In genomic region chr2:179343945-179344279, GRCh38 we compare ENCODE assay signal across 22 cellular contexts.
A peak's percentile ranks its signal among the peaks of the same experiment; 100 is the strongest.
DNase-seq lines count a peak whose midpoint lies in the region; ATAC-seq and TF ChIP-seq lines count a peak whose summit lies in the region.
"Had no signal": no experiment of that assay in that cellular context is flagged by ENCODE, and none has a peak within 500 bp of the region (broad histone marks: within the 10 kb centered on the region; RNA-seq: fewer than 3 reads in every experiment).

No MANE protein-coding gene starts in this region.

- H3K36me3 Mint-ChIP-seq in Calu3 (ENCODE audit: insufficient read depth, unreplicated experiment): no peaks in the 10 kb centered on the region
- H3K36me3 Mint-ChIP-seq in stimulated activated memory B cell treated with anti-CD40 and anti-IgM and Interleukin-4, amounts not matched to agents 10 μg/mL and 1 μg/mL and 100 μg/mL, for 72 hours: no peaks in the 10 kb centered on the region
- H3K36me3 Mint-ChIP-seq: CD4-positive, CD25-positive, alpha-beta regulatory T cell; naive thymus-derived CD8-positive, alpha-beta T cell had no signal

- DNase-seq in Calu3 (no peak), adipocyte (ENCODE audit: low read depth) (no peak), NCI-H128 (lab: John Stamatoyannopoulos, UW; ENCODE audit: unreplicated experiment) (no peak), nucleus accumbens (lab: John Stamatoyannopoulos, UW) (no peak)
- no peak for DNase-seq in activated effector memory CD4-positive, alpha-beta T cell treated with Interleukin-2 at 50 U/mL for 16 hours
- DNase-seq: activated T-cell treated with anti-CD3 and anti-CD28 coated beads, Interleukin-2, amount 50 U/mL, for 1 hour; adrenal gland; CD4-positive, CD25-positive, alpha-beta regulatory T cell; H7; head of caudate nucleus; left colon; mesendoderm; naive thymus-derived CD8-positive, alpha-beta T cell; NCI-H187; spleen; stimulated activated CD4-positive, alpha-beta T cell treated with anti-CD3 and anti-CD28 coated beads, Interleukin-4, amount 100 ng/mL, for 1 hour; stimulated activated naive CD8-positive, alpha-beta T cell treated with anti-CD3 and anti-CD28 coated beads, Interleukin-15, Interleukin-2, amounts not matched to agents 100 U/mL and 50 U/mL, for 24 hours; SW 1271 had no signal

- H3K4me3 Mint-ChIP-seq in Calu3 (ENCODE audit: low read depth, unreplicated experiment): peak overlapping the region; percentile 7
- no peak overlapping the region for H3K4me3 Mint-ChIP-seq in stimulated activated memory B cell treated with anti-CD40 and anti-IgM and Interleukin-4, amounts not matched to agents 10 μg/mL and 1 μg/mL and 100 μg/mL, for 72 hours
- H3K4me3 Mint-ChIP-seq: CD4-positive, CD25-positive, alpha-beta regulatory T cell; dendritic cell treated with granulocyte-macrophage colony-stimulating factor and Interleukin-4, amounts not matched to agents 40 ng/mL and 50 ng/mL, for 4 days; naive thymus-derived CD8-positive, alpha-beta T cell had no signal

- no peaks in the 10 kb centered on the region for H3K9me3 ChIP-seq in adipocyte (ENCODE audit: control insufficient read depth, low read length)
- no peaks in the 10 kb centered on the region for H3K9me3 ChIP-seq in muscle layer of colon (ENCODE audit: low read length)
- H3K9me3 ChIP-seq: adrenal gland, spleen had no signal

- ATAC-seq in stimulated activated memory B cell treated with anti-CD40 and anti-IgM and Interleukin-4, amounts not matched to agents 10 μg/mL and 1 μg/mL and 100 μg/mL, for 72 hours: no peak
- ATAC-seq: left colon; naive thymus-derived CD8-positive, alpha-beta T cell; stimulated activated naive CD8-positive, alpha-beta T cell treated with anti-CD3 and anti-CD28 coated beads, Interleukin-15, Interleukin-2, amounts not matched to agents 100 U/mL and 50 U/mL, for 24 hours had no signal

- H3K27ac ChIP-seq in muscle layer of colon (ENCODE audit: low read depth, low read length): peak overlapping the region; percentile 7

- H3K4me1 ChIP-seq in adipocyte (ENCODE audit: control insufficient read depth, insufficient read depth, low read length) (peaks cover 34% of the 10 kb centered on the region), muscle layer of colon (ENCODE audit: insufficient read depth, low read length) (peaks cover 19% of the 10 kb centered on the region)

- TF ChIP-seq CTCF in Calu3 (IDR thresholded peaks at IDR 0.05; ENCODE audit: unreplicated experiment): no peak

- H3K27ac Mint-ChIP-seq in Calu3 (ENCODE audit: unreplicated experiment): peak overlapping the region; percentile 86
- H3K27ac Mint-ChIP-seq in stimulated activated memory B cell treated with anti-CD40 and anti-IgM and Interleukin-4, amounts not matched to agents 10 μg/mL and 1 μg/mL and 100 μg/mL, for 72 hours: peak overlapping the region; percentile 32
- H3K27ac Mint-ChIP-seq: dendritic cell treated with granulocyte-macrophage colony-stimulating factor and Interleukin-4, amounts not matched to agents 40 ng/mL and 50 ng/mL, for 4 days; naive thymus-derived CD8-positive, alpha-beta T cell had no signal

- no peaks in the 10 kb centered on the region for H3K27me3 Mint-ChIP-seq in Calu3 (ENCODE audit: unreplicated experiment)
- H3K27me3 Mint-ChIP-seq in stimulated activated memory B cell treated with anti-CD40 and anti-IgM and Interleukin-4, amounts not matched to agents 10 μg/mL and 1 μg/mL and 100 μg/mL, for 72 hours: no peaks in the 10 kb centered on the region
- H3K27me3 Mint-ChIP-seq: dendritic cell treated with granulocyte-macrophage colony-stimulating factor and Interleukin-4, amounts not matched to agents 40 ng/mL and 50 ng/mL, for 4 days; naive thymus-derived CD8-positive, alpha-beta T cell had no signal

- peaks cover 38% of the 10 kb centered on the region for H3K4me1 Mint-ChIP-seq in Calu3 (ENCODE audit: low read depth, unreplicated experiment)
- H3K4me1 Mint-ChIP-seq in stimulated activated memory B cell treated with anti-CD40 and anti-IgM and Interleukin-4, amounts not matched to agents 10 μg/mL and 1 μg/mL and 100 μg/mL, for 72 hours: peaks cover 17% of the 10 kb centered on the region
- H3K4me1 Mint-ChIP-seq: CD4-positive, CD25-positive, alpha-beta regulatory T cell had no signal

- intact Hi-C loops in Calu3 (cut with micrococcal nuclease; ENCODE audit: unreplicated experiment): loop anchor here (5.0 kb wide), 2 partner anchors 107 to 127 kb away; no protein-coding TSS in a partner anchor

- BruUV-seq in Calu3 (replicated peaks; lab: Mats Ljungman, UMichigan): no TSS peak

- no peaks in the 10 kb centered on the region for H3K9me3 Mint-ChIP-seq in Calu3 (ENCODE audit: low read depth, unreplicated experiment)
- no peaks in the 10 kb centered on the region for H3K9me3 Mint-ChIP-seq in stimulated activated memory B cell treated with anti-CD40 and anti-IgM and Interleukin-4, amounts not matched to agents 10 μg/mL and 1 μg/mL and 100 μg/mL, for 72 hours
- H3K9me3 Mint-ChIP-seq: dendritic cell treated with granulocyte-macrophage colony-stimulating factor and Interleukin-4, amounts not matched to agents 40 ng/mL and 50 ng/mL, for 4 days; naive thymus-derived CD8-positive, alpha-beta T cell had no signal

- no peaks in the 10 kb centered on the region for H3K27me3 ChIP-seq in adipocyte (replicated peaks; ENCODE audit: control insufficient read depth, insufficient read depth, low read length)
- H3K27me3 ChIP-seq in muscle layer of colon (ENCODE audit: control insufficient read depth in 1 of 2, insufficient read depth in 2 of 2, low read length in 2 of 2): no peaks in the 10 kb centered on the region
- H3K27me3 ChIP-seq: adrenal gland, cardiac muscle cell, spleen had no signal

- H3K9ac ChIP-seq in adipocyte (ENCODE audit: low read length) (no peak overlapping the region), muscle layer of colon (ENCODE audit: low read length) (no peak overlapping the region)

- H3K4me3 ChIP-seq in adipocyte (ENCODE audit: low read length) (peak overlapping the region; percentile 70), muscle layer of colon (ENCODE audit: low read depth in 1 of 2, low read length in 2 of 2) (no peak overlapping the region)
- H3K4me3 ChIP-seq: adrenal gland, cardiac muscle cell, spleen had no signal

- CTCF ChIA-PET in Calu3 (lab: Charles Lee): interaction anchor here (0.5 to 0.8 kb wide), 2 partner anchors 125 to 343 kb away, joined by 3 read pairs; no protein-coding TSS in a partner anchor

- H3K36me3 ChIP-seq in adipocyte (ENCODE audit: control insufficient read depth, insufficient read depth, low read length, severe bottlenecking) (no peaks in the 10 kb centered on the region), muscle layer of colon (ENCODE audit: insufficient read depth, low read length) (no peaks in the 10 kb centered on the region)
- H3K36me3 ChIP-seq: adrenal gland, cardiac muscle cell, spleen had no signal
